Comparison of ENCODE assay signal across 1 cellular context in the genomic region with DNA sequence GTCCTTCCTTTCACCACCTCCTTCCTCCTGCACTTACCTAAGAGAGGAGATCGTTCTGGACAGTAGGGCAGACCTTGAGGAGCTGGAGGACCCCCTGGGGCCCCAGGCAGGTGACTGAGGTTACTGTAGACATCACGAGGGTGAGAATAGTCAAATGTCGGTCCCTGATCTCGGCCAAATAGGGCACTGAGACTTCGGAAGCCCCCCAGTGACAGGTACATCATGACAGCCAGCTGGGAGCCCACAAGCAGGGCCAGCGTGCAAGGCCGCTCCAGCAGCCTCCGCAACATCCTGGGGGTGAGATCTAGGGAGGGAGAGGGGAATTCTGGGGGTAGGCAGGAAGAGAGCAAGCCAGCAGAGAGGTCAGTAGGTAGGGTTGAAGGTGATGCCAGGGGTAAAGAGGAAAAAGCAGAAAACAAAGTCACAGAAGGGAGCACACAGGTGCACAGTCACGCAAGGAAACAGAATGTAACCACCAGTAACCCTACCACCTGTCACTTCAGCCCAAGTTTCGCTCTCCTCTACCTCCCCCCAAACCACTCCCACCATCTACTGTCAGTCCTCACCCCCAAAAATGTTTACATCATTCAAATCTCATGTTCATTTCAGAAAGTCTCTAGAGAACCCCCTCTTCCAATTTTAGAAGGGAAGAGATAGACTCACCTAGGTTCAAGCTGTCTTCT.
TF ChIP-seq lines count a peak whose summit lies in the region.

No MANE protein-coding gene starts in this region.

TF ChIP-seq in WTC11, 78 proteins besides CTCF, POLR2A, EP300 and RAD21 (continued from another document):
- TF ChIP-seq, protein P1, sequence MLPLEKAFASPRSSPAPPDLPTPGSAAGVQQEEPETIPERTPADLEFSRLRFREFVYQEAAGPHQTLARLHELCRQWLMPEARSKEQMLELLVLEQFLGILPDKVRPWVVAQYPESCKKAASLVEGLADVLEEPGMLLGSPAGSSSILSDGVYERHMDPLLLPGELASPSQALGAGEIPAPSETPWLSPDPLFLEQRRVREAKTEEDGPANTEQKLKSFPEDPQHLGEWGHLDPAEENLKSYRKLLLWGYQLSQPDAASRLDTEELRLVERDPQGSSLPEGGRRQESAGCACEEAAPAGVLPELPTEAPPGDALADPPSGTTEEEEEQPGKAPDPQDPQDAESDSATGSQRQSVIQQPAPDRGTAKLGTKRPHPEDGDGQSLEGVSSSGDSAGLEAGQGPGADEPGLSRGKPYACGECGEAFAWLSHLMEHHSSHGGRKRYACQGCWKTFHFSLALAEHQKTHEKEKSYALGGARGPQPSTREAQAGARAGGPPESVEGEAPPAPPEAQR (CRISPR knock-in tag; IDR thresholded peaks at IDR 0.05) = no peak
- no peak for TF ChIP-seq GABPB1 (CRISPR knock-in tag; IDR thresholded peaks at IDR 0.05)
- TF ChIP-seq, protein P2, sequence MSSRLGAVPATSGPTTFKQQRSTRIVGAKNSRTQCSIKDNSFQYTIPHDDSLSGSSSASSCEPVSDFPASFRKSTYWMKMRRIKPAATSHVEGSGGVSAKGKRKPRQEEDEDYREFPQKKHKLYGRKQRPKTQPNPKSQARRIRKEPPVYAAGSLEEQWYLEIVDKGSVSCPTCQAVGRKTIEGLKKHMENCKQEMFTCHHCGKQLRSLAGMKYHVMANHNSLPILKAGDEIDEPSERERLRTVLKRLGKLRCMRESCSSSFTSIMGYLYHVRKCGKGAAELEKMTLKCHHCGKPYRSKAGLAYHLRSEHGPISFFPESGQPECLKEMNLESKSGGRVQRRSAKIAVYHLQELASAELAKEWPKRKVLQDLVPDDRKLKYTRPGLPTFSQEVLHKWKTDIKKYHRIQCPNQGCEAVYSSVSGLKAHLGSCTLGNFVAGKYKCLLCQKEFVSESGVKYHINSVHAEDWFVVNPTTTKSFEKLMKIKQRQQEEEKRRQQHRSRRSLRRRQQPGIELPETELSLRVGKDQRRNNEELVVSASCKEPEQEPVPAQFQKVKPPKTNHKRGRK (CRISPR knock-in tag; IDR thresholded peaks at IDR 0.05; ENCODE audit: borderline replicate concordance) = no peak
